ENCODE assay signal across 35 cellular contexts in genomic region chr6:161347988-161348627, GRCh38.
"Had no signal": no experiment of that assay in that cellular context is flagged by ENCODE, and none has a peak within 500 bp of the region (broad histone marks: within the 10 kb centered on the region; RNA-seq: fewer than 3 reads in every experiment).

No MANE protein-coding gene starts in this region.

- H3K36me3 ChIP-seq: adrenal gland, ascending aorta, breast epithelium had no signal

- DNase-seq: activated B cell treated with CpG ODN at 0.5 μM for 24 hours; activated CD4-positive, alpha-beta memory T cell treated with anti-CD3 and anti-CD28 coated beads for 36 hours; activated CD4-positive, alpha-beta T cell treated with anti-CD3 and anti-CD28 coated beads for 4 hours; activated CD4-positive, alpha-beta T cell treated with anti-CD3 and anti-CD28 coated beads, Interleukin-2, amount 10 ng/mL, durations not matched to agents 24 days and 14 days; activated CD4-positive, alpha-beta T cell treated with anti-CD3 and anti-CD28 coated beads, Interleukin-2, amount 50 U/mL, for 1 hour; activated CD4-positive, alpha-beta T cell treated with anti-CD3 and anti-CD28 coated beads, Interleukin-2, amount 50 U/mL, for 4 hours; activated CD4-positive, CD25-positive, alpha-beta regulatory T cell treated with anti-CD3 and anti-CD28 coated beads, Interleukin-2, amount 50 U/mL, for 72 hours; activated CD8-positive, alpha-beta memory T cell treated with anti-CD3 and anti-CD28 coated beads, Interleukin-2, amount 50 U/mL, for 4 hours; activated CD8-positive, alpha-beta T cell treated with anti-CD3 and anti-CD28 coated beads for 36 hours; activated effector memory CD4-positive, alpha-beta T cell treated with anti-CD3 and anti-CD28 coated beads, Interleukin-2, amount 50 U/mL, for 16 hours; activated gamma-delta T cell treated with Interleukin-2 at 50 U/mL for 16 hours; activated naive CD4-positive, alpha-beta T cell; activated naive CD4-positive, alpha-beta T cell treated with anti-CD3 and anti-CD28 coated beads for 36 hours; activated naive CD4-positive, alpha-beta T cell treated with anti-CD3 and anti-CD28 coated beads, Interleukin-2, amount 50 U/mL, for 16 hours; activated naive CD8-positive, alpha-beta T cell treated with anti-CD3 and anti-CD28 coated beads for 36 hours; activated T-cell treated with anti-CD3 and anti-CD28 coated beads for 4 hours; activated T-cell treated with anti-CD3 and anti-CD28 coated beads, Interleukin-2, amount 50 U/mL, for 1 hour; activated T-cell treated with anti-CD3 and anti-CD28 coated beads, Interleukin-2, amount 50 U/mL, for 4 hours; activated T-cell treated with anti-CD3 and anti-CD28 coated beads, Interleukin-2, amount 50 U/mL, for 72 hours; adrenal gland; amniotic stem cell; central memory CD4-positive, alpha-beta T cell; T-helper 1 cell; T-helper 2 cell; T-helper 9 cell had no signal

- H3K27me3 ChIP-seq: adrenal gland, ascending aorta, breast epithelium had no signal

- H3K4me1 Mint-ChIP-seq: activated B cell treated with CpG ODN at 0.5 μM for 24 hours; activated CD4-positive, alpha-beta T cell treated with anti-CD3 and anti-CD28 coated beads, Interleukin-2, amount 10 ng/mL, durations not matched to agents 24 days and 14 days; activated naive CD8-positive, alpha-beta T cell treated with anti-CD3 and anti-CD28 coated beads for 36 hours; activated T-helper 17 cell treated with anti-CD3 and anti-CD28 coated beads, Interleukin-2, amount 50 U/mL, for 72 hours; brain had no signal

- ATAC-seq: activated CD8-positive, alpha-beta T cell treated with anti-CD3 and anti-CD28 coated beads for 36 hours; activated naive CD4-positive, alpha-beta T cell treated with anti-CD3 and anti-CD28 coated beads, Interleukin-2, amount 50 U/mL, for 72 hours; activated T-cell treated with anti-CD3 and anti-CD28 coated beads, Interleukin-2, amount 50 U/mL, for 4 hours; activated T-cell treated with anti-CD3 and anti-CD28 coated beads, Interleukin-2, amount 50 U/mL, for 72 hours; activated T-helper 17 cell treated with anti-CD3 and anti-CD28 coated beads, Interleukin-2, amount 50 U/mL, for 72 hours had no signal

- H3K4me3 ChIP-seq: adrenal gland, ascending aorta, breast epithelium had no signal

- H3K9me3 ChIP-seq: adrenal gland, ascending aorta, breast epithelium had no signal

- H3K9me3 Mint-ChIP-seq: activated B cell treated with CpG ODN at 0.5 μM for 24 hours; activated CD4-positive, alpha-beta memory T cell treated with anti-CD3 and anti-CD28 coated beads for 36 hours; activated CD4-positive, alpha-beta T cell treated with anti-CD3 and anti-CD28 coated beads, Interleukin-2, amount 10 ng/mL, durations not matched to agents 24 days and 14 days; activated CD8-positive, alpha-beta T cell treated with anti-CD3 and anti-CD28 coated beads for 36 hours; activated naive CD4-positive, alpha-beta T cell treated with anti-CD3 and anti-CD28 coated beads for 36 hours; activated naive CD4-positive, alpha-beta T cell treated with anti-CD3 and anti-CD28 coated beads, Interleukin-2, amount 50 U/mL, for 72 hours; activated naive CD8-positive, alpha-beta T cell treated with anti-CD3 and anti-CD28 coated beads for 36 hours; activated T-cell treated with anti-CD3 and anti-CD28 coated beads, Interleukin-2, amount 50 U/mL, for 4 hours; activated T-cell treated with anti-CD3 and anti-CD28 coated beads, Interleukin-2, amount 50 U/mL, for 72 hours; activated T-helper 1 cell treated with anti-CD3 and anti-CD28 coated beads, Interleukin-12 subunit alpha, Interleukin-12 subunit beta, Interleukin-2, Interleukin-4 antibody, amounts not matched to agents 30 ng/mL and 10 ng/mL and 1 ng/mL, durations not matched to agents 14 hours and 24 hours and 36 hours; activated T-helper 17 cell treated with anti-CD3 and anti-CD28 coated beads, Interleukin-2, amount 50 U/mL, for 72 hours; brain; T-helper 1 cell treated with Interleukin-12 subunit alpha and Interleukin-12 subunit beta and Interleukin-4 antibody, amounts not matched to agents 30 μg/mL and 1 μg/mL, for 36 hours; T-helper 2 cell treated with Interferon-gamma antibody and Interleukin-4, amounts not matched to agents 5 μg/mL and 100 μg/mL, for 36 hours had no signal

- H3K4me1 ChIP-seq: adrenal gland, ascending aorta, breast epithelium had no signal

- H3K27ac Mint-ChIP-seq: activated B cell treated with CpG ODN at 0.5 μM for 24 hours; activated CD4-positive, alpha-beta memory T cell treated with anti-CD3 and anti-CD28 coated beads for 36 hours; activated CD4-positive, alpha-beta T cell treated with anti-CD3 and anti-CD28 coated beads, Interleukin-2, amount 10 ng/mL, durations not matched to agents 24 days and 14 days; activated CD8-positive, alpha-beta T cell treated with anti-CD3 and anti-CD28 coated beads for 36 hours; activated naive CD4-positive, alpha-beta T cell treated with anti-CD3 and anti-CD28 coated beads for 36 hours; activated naive CD8-positive, alpha-beta T cell treated with anti-CD3 and anti-CD28 coated beads for 36 hours; activated T-cell treated with anti-CD3 and anti-CD28 coated beads, Interleukin-2, amount 50 U/mL, for 72 hours; activated T-helper 1 cell treated with anti-CD3 and anti-CD28 coated beads, Interleukin-12 subunit alpha, Interleukin-12 subunit beta, Interleukin-2, Interleukin-4 antibody, amounts not matched to agents 30 ng/mL and 10 ng/mL and 1 ng/mL, durations not matched to agents 14 hours and 24 hours and 36 hours; activated T-helper 17 cell treated with anti-CD3 and anti-CD28 coated beads, Interleukin-2, amount 50 U/mL, for 72 hours; brain; T-helper 1 cell treated with Interleukin-12 subunit alpha and Interleukin-12 subunit beta and Interleukin-4 antibody, amounts not matched to agents 30 μg/mL and 1 μg/mL, for 36 hours; T-helper 2 cell treated with Interferon-gamma antibody and Interleukin-4, amounts not matched to agents 5 μg/mL and 100 μg/mL, for 36 hours had no signal

- H3K27me3 Mint-ChIP-seq: activated B cell treated with CpG ODN at 0.5 μM for 24 hours; activated CD4-positive, alpha-beta memory T cell treated with anti-CD3 and anti-CD28 coated beads for 36 hours; activated CD4-positive, alpha-beta T cell treated with anti-CD3 and anti-CD28 coated beads, Interleukin-2, amount 10 ng/mL, durations not matched to agents 24 days and 14 days; activated CD8-positive, alpha-beta T cell treated with anti-CD3 and anti-CD28 coated beads for 36 hours; activated naive CD8-positive, alpha-beta T cell treated with anti-CD3 and anti-CD28 coated beads for 36 hours; activated T-helper 17 cell treated with anti-CD3 and anti-CD28 coated beads, Interleukin-2, amount 50 U/mL, for 72 hours; brain had no signal

- FAIRE-seq: TTC549 had no signal

- H3K4me3 Mint-ChIP-seq: activated B cell treated with CpG ODN at 0.5 μM for 24 hours; activated CD4-positive, alpha-beta memory T cell treated with anti-CD3 and anti-CD28 coated beads for 36 hours; activated CD4-positive, alpha-beta T cell treated with anti-CD3 and anti-CD28 coated beads, Interleukin-2, amount 10 ng/mL, durations not matched to agents 24 days and 14 days; activated CD8-positive, alpha-beta T cell treated with anti-CD3 and anti-CD28 coated beads for 36 hours; activated naive CD4-positive, alpha-beta T cell treated with anti-CD3 and anti-CD28 coated beads for 36 hours; activated naive CD8-positive, alpha-beta T cell treated with anti-CD3 and anti-CD28 coated beads for 36 hours; activated T-cell treated with anti-CD3 and anti-CD28 coated beads, Interleukin-2, amount 50 U/mL, for 4 hours; activated T-cell treated with anti-CD3 and anti-CD28 coated beads, Interleukin-2, amount 50 U/mL, for 72 hours; activated T-helper 1 cell treated with anti-CD3 and anti-CD28 coated beads, Interleukin-12 subunit alpha, Interleukin-12 subunit beta, Interleukin-2, Interleukin-4 antibody, amounts not matched to agents 30 ng/mL and 10 ng/mL and 1 ng/mL, durations not matched to agents 14 hours and 24 hours and 36 hours; activated T-helper 17 cell treated with anti-CD3 and anti-CD28 coated beads, Interleukin-2, amount 50 U/mL, for 72 hours; brain; T-helper 1 cell treated with Interleukin-12 subunit alpha and Interleukin-12 subunit beta and Interleukin-4 antibody, amounts not matched to agents 30 μg/mL and 1 μg/mL, for 36 hours; T-helper 2 cell treated with Interferon-gamma antibody and Interleukin-4, amounts not matched to agents 5 μg/mL and 100 μg/mL, for 36 hours had no signal

- H3K36me3 Mint-ChIP-seq: activated CD4-positive, alpha-beta memory T cell treated with anti-CD3 and anti-CD28 coated beads for 36 hours; activated naive CD4-positive, alpha-beta T cell treated with anti-CD3 and anti-CD28 coated beads, Interleukin-2, amount 50 U/mL, for 72 hours; activated naive CD8-positive, alpha-beta T cell treated with anti-CD3 and anti-CD28 coated beads for 36 hours; brain had no signal

- H3K27ac ChIP-seq: adrenal gland, ascending aorta, breast epithelium, VCaP had no signal
